8 cellular contexts compared by ENCODE assay signal in genomic region chr3:5198986-5199731, GRCh38. TPM values are rescaled to one million over a fixed set of nuclear protein-coding genes. Genes with fewer than 3 reads are reported as not detected.
A peak's percentile ranks its signal among the peaks of the same experiment; 100 is the strongest.
DNase-seq lines count a peak whose midpoint lies in the region; ATAC-seq, FAIRE-seq and TF ChIP-seq lines count a peak whose summit lies in the region.

No MANE protein-coding gene starts in this region.

- H3K4me3 ChIP-seq in mucosa of descending colon (no peak overlapping the region), WERI-Rb-1 (ENCODE audit: low read depth, low read length) (no peak overlapping the region)

- H3K4me1 ChIP-seq in mucosa of descending colon (ENCODE audit: low read depth), result no peaks in the 10 kb centered on the region

- DNase-seq in OCI-M1 (lab: John Stamatoyannopoulos, UW) (peak; percentile 94), mucosa of descending colon (no peak), NCI-H1930 (lab: John Stamatoyannopoulos, UW) (no peak), WERI-Rb-1 (no peak), DMS153 (lab: John Stamatoyannopoulos, UW) (no peak), urothelium cell line (ENCODE audit: low spot score) (no peak)

- H3K27ac ChIP-seq in WERI-Rb-1, result no peak overlapping the region

- H3K27me3 ChIP-seq in WERI-Rb-1 (ENCODE audit: insufficient read depth, low read depth, severe bottlenecking), result no peaks in the 10 kb centered on the region

- TF ChIP-seq CTCF in mucosa of descending colon (IDR thresholded peaks at IDR 0.05), result no peak
- TF ChIP-seq CTCF in WERI-Rb-1 (IDR thresholded peaks at IDR 0.05; ENCODE audit: low read depth, low read length), result no peak

- no peak for FAIRE-seq in urothelium cell line (lab: Jason Lieb, UNC)

- ATAC-seq in GM18870 (IDR thresholded peaks at IDR 0.05; ENCODE audit: unreplicated experiment) (peak; percentile 27), HG02852 (IDR thresholded peaks at IDR 0.05; ENCODE audit: unreplicated experiment) (peak; percentile 40), mucosa of descending colon (peak; percentile 17)

- intact Hi-C loops in mucosa of descending colon (cut with DNase I, micrococcal nuclease), result no loop called here

- H3K9me3 ChIP-seq in mucosa of descending colon (no peaks in the 10 kb centered on the region), WERI-Rb-1 (ENCODE audit: severe bottlenecking) (no peaks in the 10 kb centered on the region)

- H3K36me3 ChIP-seq in mucosa of descending colon (ENCODE audit: low read depth) (peaks cover 6% of the 10 kb centered on the region), WERI-Rb-1 (peaks cover 38% of the 10 kb centered on the region)

RNA-seq across cellular contexts. Expression of gene EDEM1, which starts 11.7 kb away (rescaled TPM):
- 10 to 100 TPM; 30.3 to 52.6 (median 45.4) TPM for total RNA-seq in mucosa of descending colon
